In the genomic region with DNA sequence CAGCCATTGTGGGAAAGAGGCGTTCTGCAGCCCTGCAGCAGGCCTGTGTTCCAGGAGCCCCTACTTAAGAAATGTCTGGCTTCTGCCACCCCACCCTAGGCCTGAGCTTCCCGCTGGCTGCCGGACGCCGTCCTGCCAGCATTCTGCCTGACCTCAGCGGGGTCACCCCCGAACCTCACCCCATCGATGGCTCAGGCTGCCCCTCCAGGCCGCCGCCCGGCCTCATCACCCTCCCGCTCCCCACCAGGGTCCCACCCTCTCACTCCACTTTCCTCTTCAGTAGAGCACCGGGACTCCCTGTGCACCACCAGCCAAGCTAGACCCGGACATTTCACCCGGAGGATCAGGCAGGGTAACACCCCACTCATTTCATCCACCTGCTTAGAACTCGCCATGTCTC, we compare ENCODE assay signal across 25 cellular contexts.
"Had no signal": no experiment of that assay in that cellular context is flagged by ENCODE, and none has a peak within 500 bp of the region (broad histone marks: within the 10 kb centered on the region; RNA-seq: fewer than 3 reads in every experiment).

No MANE protein-coding gene starts in this region.

- H3K27ac Mint-ChIP-seq: mesothelial cell of epicardium; natural killer cell treated with Interleukin-12 subunit alpha and Interleukin-12 subunit beta and Interleukin-15 and Interleukin-18, amount 100 ng/mL, for 72 hours; neural progenitor cell; stimulated activated naive B cell treated with anti-CD40 and anti-IgM and Interleukin-4, amounts not matched to agents 10 μg/mL and 1 μg/mL and 100 μg/mL, for 72 hours; stimulated activated naive CD8-positive, alpha-beta T cell treated with anti-CD3 and anti-CD28 coated beads, Interleukin-15, amount 100 ng/mL, for 72 hours had no signal

- H3K36me3 Mint-ChIP-seq: mesothelial cell of epicardium; natural killer cell treated with Interleukin-12 subunit alpha and Interleukin-12 subunit beta and Interleukin-15 and Interleukin-18, amount 100 ng/mL, for 72 hours; neural progenitor cell; stimulated activated naive B cell treated with anti-CD40 and anti-IgM and Interleukin-4, amounts not matched to agents 10 μg/mL and 1 μg/mL and 100 μg/mL, for 72 hours had no signal

- H3K4me3 ChIP-seq: dorsolateral prefrontal cortex, esophagus squamous epithelium, hepatocyte, neural progenitor cell, psoas muscle, right lobe of liver, testis, tibial nerve had no signal

- ATAC-seq: left colon; left ventricle myocardium superior; natural killer cell treated with Interleukin-12 subunit alpha and Interleukin-12 subunit beta and Interleukin-15 and Interleukin-18, amount 100 ng/mL, for 72 hours; psoas muscle; right lobe of liver; stimulated activated naive B cell treated with anti-CD40 and anti-IgM and Interleukin-4, amounts not matched to agents 10 μg/mL and 1 μg/mL and 100 μg/mL, for 72 hours; stimulated activated naive CD8-positive, alpha-beta T cell treated with anti-CD3 and anti-CD28 coated beads, Interleukin-15, amount 100 ng/mL, for 72 hours had no signal

- H3K27ac ChIP-seq: dorsolateral prefrontal cortex, epithelial cell of prostate, esophagus squamous epithelium, hepatocyte, neural progenitor cell, psoas muscle, right lobe of liver, testis, tibial nerve had no signal

- H3K9me3 Mint-ChIP-seq: mesothelial cell of epicardium; natural killer cell treated with Interleukin-12 subunit alpha and Interleukin-12 subunit beta and Interleukin-15 and Interleukin-18, amount 100 ng/mL, for 72 hours; neural progenitor cell; stimulated activated naive CD8-positive, alpha-beta T cell treated with anti-CD3 and anti-CD28 coated beads, Interleukin-15, amount 100 ng/mL, for 72 hours had no signal

- H3K27me3 ChIP-seq: hepatocyte, neural progenitor cell, right lobe of liver, testis, tibial nerve had no signal

- H3K4me3 Mint-ChIP-seq: mesothelial cell of epicardium; natural killer cell treated with Interleukin-12 subunit alpha and Interleukin-12 subunit beta and Interleukin-15 and Interleukin-18, amount 100 ng/mL, for 72 hours; neural progenitor cell; stimulated activated naive B cell treated with anti-CD40 and anti-IgM and Interleukin-4, amounts not matched to agents 10 μg/mL and 1 μg/mL and 100 μg/mL, for 72 hours; stimulated activated naive CD8-positive, alpha-beta T cell treated with anti-CD3 and anti-CD28 coated beads, Interleukin-15, amount 100 ng/mL, for 72 hours had no signal

- H3K9me3 ChIP-seq: esophagus squamous epithelium, psoas muscle, right lobe of liver, testis had no signal

- H3K4me1 ChIP-seq: esophagus squamous epithelium, neural progenitor cell, psoas muscle, right lobe of liver, testis, tibial nerve had no signal

- H3K4me1 Mint-ChIP-seq: mesothelial cell of epicardium; neural progenitor cell; stimulated activated naive B cell treated with anti-CD40 and anti-IgM and Interleukin-4, amounts not matched to agents 10 μg/mL and 1 μg/mL and 100 μg/mL, for 72 hours; stimulated activated naive CD8-positive, alpha-beta T cell treated with anti-CD3 and anti-CD28 coated beads, Interleukin-15, amount 100 ng/mL, for 72 hours had no signal

- DNase-seq: caudate nucleus; cortex of kidney; dorsolateral prefrontal cortex; effector memory CD4-positive, alpha-beta T cell; esophagus squamous epithelium; foreskin fibroblast; left colon; left ventricle myocardium superior; mammary epithelial cell; occipital lobe; psoas muscle; retina; stimulated activated CD4-positive, alpha-beta T cell treated with anti-CD3 and anti-CD28 coated beads, Interleukin-15, amount 100 ng/mL, for 24 hours; stimulated activated CD4-positive, alpha-beta T cell treated with anti-CD3 and anti-CD28 coated beads, Interleukin-1b, Interleukin-23, amount 100 ng/mL, for 48 hours; stimulated activated CD4-positive, alpha-beta T cell treated with anti-CD3 and anti-CD28 coated beads, Interleukin-4, amount 100 ng/mL, for 24 hours; stimulated activated naive B cell treated with anti-CD40 and anti-IgM and Interleukin-4, amounts not matched to agents 10 μg/mL and 1 μg/mL and 100 μg/mL, for 72 hours; stimulated activated naive CD8-positive, alpha-beta T cell treated with anti-CD3 and anti-CD28 coated beads, Interleukin-15, amount 100 ng/mL, for 72 hours; testis had no signal

- H3K36me3 ChIP-seq: esophagus squamous epithelium, neural progenitor cell, right lobe of liver, tibial nerve had no signal
